In genomic region chrX:24216827-24217226, GRCh38 we compare ENCODE assay signal across 19 cellular contexts.
DNase-seq lines count a peak whose midpoint lies in the region; ATAC-seq, FAIRE-seq and TF ChIP-seq lines count a peak whose summit lies in the region.
"Had no signal": no experiment of that assay in that cellular context is flagged by ENCODE, and none has a peak within 500 bp of the region (broad histone marks: within the 10 kb centered on the region; RNA-seq: fewer than 3 reads in every experiment).

No MANE protein-coding gene starts in this region.

- CTCF ChIA-PET in HepG2 (lab: Yijun Ruan, JAX; ENCODE audit: low intra/inter-chr PET ratio, low total read pairs), result no interaction called here

- FAIRE-seq in GM19239 (lab: Jason Lieb, UNC), result peak; percentile 4
- FAIRE-seq in HepG2 (lab: Jason Lieb, UNC), result peak; percentile 67

- no peak overlapping the region for H3K4me2 ChIP-seq in HepG2 (ENCODE audit: low read depth, low read length)
- H3K4me2 ChIP-seq: KMS-11 had no signal

- H3K4me3 ChIP-seq in HepG2 (replicated peaks in 1 of 3; ENCODE audit: insufficient read depth in 1 of 3, low read depth in 2 of 3, low read length in 3 of 3), result no peak overlapping the region
- H3K4me3 ChIP-seq: GM23248, HAP-1 had no signal

- peaks cover 0 to 9% of the 10 kb centered on the region in 2 donors for H3K4me1 Mint-ChIP-seq in natural killer cell
- peaks cover 3 to 4% of the 10 kb centered on the region in 2 donors for H3K4me1 Mint-ChIP-seq in natural killer cell treated with Interleukin-12 subunit alpha and Interleukin-12 subunit beta and Interleukin-15 and Interleukin-18, amount 100 ng/mL, for 72 hours (ENCODE audit: low read depth in 2 of 2)
- peaks cover 0 to 3% of the 10 kb centered on the region in 2 donors for H3K4me1 Mint-ChIP-seq in stimulated activated naive B cell treated with anti-CD40 and anti-IgM and Interleukin-4, amounts not matched to agents 10 μg/mL and 1 μg/mL and 100 μg/mL, for 72 hours
- no peaks in the 10 kb centered on the region for H3K4me1 Mint-ChIP-seq in T-helper 17 cell

- WGBS in HepG2 (ENCODE audit: low lambda C conversion rate), result 63% methylated on average over 1 of the region's 1 CpG

- peak overlapping the region; percentile 44 to 69 for H3K27ac Mint-ChIP-seq in natural killer cell
- H3K27ac Mint-ChIP-seq in natural killer cell treated with Interleukin-12 subunit alpha and Interleukin-12 subunit beta and Interleukin-15 and Interleukin-18, amount 100 ng/mL, for 72 hours, result no peak overlapping the region
- peak overlapping the region; percentile 5 for H3K27ac Mint-ChIP-seq in stimulated activated naive B cell treated with anti-CD40 and anti-IgM and Interleukin-4, amounts not matched to agents 10 μg/mL and 1 μg/mL and 100 μg/mL, for 72 hours
- no peak overlapping the region for H3K27ac Mint-ChIP-seq in T-helper 17 cell

- no peak for TF ChIP-seq POLR2A in HepG2 (IDR thresholded peaks at IDR 0.05; ENCODE audit: insufficient read depth in 1 of 2, low read depth in 2 of 2, low read length in 2 of 2)

- no peak for TF ChIP-seq RAD21 in HepG2 (CRISPR knock-in tag; IDR thresholded peaks at IDR 0.05)

- H3K36me3 Mint-ChIP-seq in natural killer cell (no peaks in the 10 kb centered on the region), T-helper 17 cell (ENCODE audit: low read depth) (no peaks in the 10 kb centered on the region)
- no peaks in the 10 kb centered on the region for H3K36me3 Mint-ChIP-seq in natural killer cell treated with Interleukin-12 subunit alpha and Interleukin-12 subunit beta and Interleukin-15 and Interleukin-18, amount 100 ng/mL, for 72 hours
- H3K36me3 Mint-ChIP-seq in stimulated activated naive B cell treated with anti-CD40 and anti-IgM and Interleukin-4, amounts not matched to agents 10 μg/mL and 1 μg/mL and 100 μg/mL, for 72 hours, result peaks cover 0 to 21% of the 10 kb centered on the region in 2 donors

- H3K79me2 ChIP-seq in HepG2 (ENCODE audit: insufficient read depth, low read length), result no peaks in the 10 kb centered on the region

- H3K4me3 Mint-ChIP-seq in natural killer cell, result no peak overlapping the region
- no peak overlapping the region for H3K4me3 Mint-ChIP-seq in natural killer cell treated with Interleukin-12 subunit alpha and Interleukin-12 subunit beta and Interleukin-15 and Interleukin-18, amount 100 ng/mL, for 72 hours
- no peak overlapping the region for H3K4me3 Mint-ChIP-seq in stimulated activated naive B cell treated with anti-CD40 and anti-IgM and Interleukin-4, amounts not matched to agents 10 μg/mL and 1 μg/mL and 100 μg/mL, for 72 hours
- H3K4me3 Mint-ChIP-seq in T-helper 17 cell, result no peak overlapping the region

- H3K9me3 ChIP-seq in HepG2 (ENCODE audit: low read length), result no peaks in the 10 kb centered on the region
- no peaks in the 10 kb centered on the region for H3K9me3 ChIP-seq in T-helper 17 cell (ENCODE audit: control insufficient read depth, low read length, poor library complexity, severe bottlenecking)
- H3K9me3 ChIP-seq: HAP-1 had no signal

- no peak overlapping the region for H2AFZ ChIP-seq in HepG2 (ENCODE audit: low read length)
- H2AFZ ChIP-seq: GM23248 had no signal

- TF ChIP-seq CTCF in natural killer cell (IDR thresholded peaks at IDR 0.05) (no peak), HepG2 (CRISPR knock-in tag; IDR thresholded peaks at IDR 0.05) (no peak)

- no peaks in the 10 kb centered on the region for H3K9me3 Mint-ChIP-seq in natural killer cell
- no peaks in the 10 kb centered on the region for H3K9me3 Mint-ChIP-seq in natural killer cell treated with Interleukin-12 subunit alpha and Interleukin-12 subunit beta and Interleukin-15 and Interleukin-18, amount 100 ng/mL, for 72 hours
- no peaks in the 10 kb centered on the region for H3K9me3 Mint-ChIP-seq in stimulated activated naive B cell treated with anti-CD40 and anti-IgM and Interleukin-4, amounts not matched to agents 10 μg/mL and 1 μg/mL and 100 μg/mL, for 72 hours

- H3K27ac ChIP-seq in HepG2 (ENCODE audit: extremely low read length, insufficient read depth, low read length), result no peak overlapping the region
- H3K27ac ChIP-seq: C4-2B, GM23248, KMS-11 had no signal

- in situ Hi-C loops in HepG2 (cut with HindIII; ENCODE audit: extremely low pct_ligation_motif_present, low pct_unique_long_range_greater_than_20kb), result no loop called here

- no peak for ATAC-seq in natural killer cell
- no peak for ATAC-seq in natural killer cell treated with Interleukin-12 subunit alpha and Interleukin-12 subunit beta and Interleukin-15 and Interleukin-18, amount 100 ng/mL, for 72 hours
- peak; percentile 63 for ATAC-seq in HepG2
- no peak for ATAC-seq in stimulated activated naive B cell treated with anti-CD40 and anti-IgM and Interleukin-4, amounts not matched to agents 10 μg/mL and 1 μg/mL and 100 μg/mL, for 72 hours (replicated peaks)
- ATAC-seq in T-helper 17 cell, result no peak
- no peak for ATAC-seq in GM19395 (IDR thresholded peaks at IDR 0.05; ENCODE audit: unreplicated experiment)
- ATAC-seq: SK-N-SH treated with all-trans-retinoic acid at 6 μM for 48 hours had no signal

- DNase-seq in natural killer cell (no peak), GM19239 (ENCODE audit: insufficient read length, low spot score) (no peak), HepG2 (ENCODE audit: low spot score) (peak; percentile 7), T-helper 17 cell (no peak)
- no peak for DNase-seq in natural killer cell treated with Interleukin-12 subunit alpha and Interleukin-12 subunit beta and Interleukin-15 and Interleukin-18, amount 100 ng/mL, for 72 hours (ENCODE audit: low spot score)
- no peak for DNase-seq in stimulated activated naive B cell treated with anti-CD40 and anti-IgM and Interleukin-4, amounts not matched to agents 10 μg/mL and 1 μg/mL and 100 μg/mL, for 72 hours
- DNase-seq: ACHN, COR-L47, GM23248, MV-4-11, NCI-H1694 treated with DMSO at 0.1 percent for 48 hours, NCI-H345, NCI-H524 treated with DMSO at 0.1 percent for 48 hours, SIG-M5 had no signal

- TF ChIP-seq EP300 in HepG2 (IDR thresholded peaks at IDR 0.05; ENCODE audit: low read depth in 2 of 2, low read length in 2 of 2), result no peak
- TF ChIP-seq EP300 in HepG2 (CRISPR knock-in tag; IDR thresholded peaks at IDR 0.05; ENCODE audit: borderline replicate concordance), result no peak

- BruUV-seq in HepG2 (replicated peaks; lab: Mats Ljungman, UMichigan), result no TSS peak

- H3K4me1 ChIP-seq in HepG2 (ENCODE audit: insufficient read depth, low read length), result peaks cover 22% of the 10 kb centered on the region

- H3K27me3 Mint-ChIP-seq in natural killer cell (ENCODE audit: low read depth in 2 of 2) (no peaks in the 10 kb centered on the region), T-helper 17 cell (no peaks in the 10 kb centered on the region)
- H3K27me3 Mint-ChIP-seq in natural killer cell treated with Interleukin-12 subunit alpha and Interleukin-12 subunit beta and Interleukin-15 and Interleukin-18, amount 100 ng/mL, for 72 hours, result no peaks in the 10 kb centered on the region
- H3K27me3 Mint-ChIP-seq in stimulated activated naive B cell treated with anti-CD40 and anti-IgM and Interleukin-4, amounts not matched to agents 10 μg/mL and 1 μg/mL and 100 μg/mL, for 72 hours, result no peaks in the 10 kb centered on the region

- intact Hi-C loops in natural killer cell (cut with micrococcal nuclease), result no loop called here
- intact Hi-C loops in HepG2 (cut with micrococcal nuclease; ENCODE audit: unreplicated experiment), result no loop called here

- no peak overlapping the region for H3K9ac ChIP-seq in HepG2 (ENCODE audit: insufficient read depth, low read depth, low read length)
- H3K9ac ChIP-seq: GM23248, KMS-11 had no signal

- no peaks in the 10 kb centered on the region for H3K27me3 ChIP-seq in HepG2 (ENCODE audit: control insufficient read depth in 1 of 2, insufficient read depth in 2 of 2, low read length in 2 of 2)

- no peaks in the 10 kb centered on the region for H4K20me1 ChIP-seq in HepG2 (ENCODE audit: insufficient read depth, low read length)

- POLR2A ChIA-PET in HepG2 (lab: Yijun Ruan, JAX), result no interaction called here

- H3K36me3 ChIP-seq in HepG2 (replicated peaks in 1 of 2; ENCODE audit: control insufficient read depth in 1 of 2, insufficient read depth in 2 of 2, low read length in 2 of 2), result no peaks in the 10 kb centered on the region

TF ChIP-seq in HepG2, 621 proteins besides CTCF, POLR2A, EP300 and RAD21 (continues in another document):
- TF ChIP-seq ZNF773 (CRISPR knock-in tag; IDR thresholded peaks at IDR 0.05; ENCODE audit: borderline replicate concordance), result no peak
- TF ChIP-seq ZBTB8A (CRISPR knock-in tag; IDR thresholded peaks at IDR 0.05; ENCODE audit: borderline replicate concordance, low read depth), result no peak
- no peak for TF ChIP-seq DRAP1 (CRISPR knock-in tag; IDR thresholded peaks at IDR 0.05)
- no peak for TF ChIP-seq REXO4 (CRISPR knock-in tag; IDR thresholded peaks at IDR 0.05; ENCODE audit: borderline replicate concordance)
- peak in 1 of 2 experiments; percentile 36; a peak in 1 of 4 replicates for TF ChIP-seq ATF4 (CRISPR knock-in tag; IDR thresholded peaks at IDR 0.05)
- no peak for TF ChIP-seq ZNF777 (CRISPR knock-in tag; IDR thresholded peaks at IDR 0.05)
- no peak for TF ChIP-seq POGZ (CRISPR knock-in tag; IDR thresholded peaks at IDR 0.05)
- peak; percentile 14; the same call in 1 of the 2 replicates for TF ChIP-seq GATAD2A (CRISPR knock-in tag; IDR thresholded peaks at IDR 0.05)
- no peak for TF ChIP-seq ZFP90 (CRISPR knock-in tag; IDR thresholded peaks at IDR 0.05; ENCODE audit: borderline replicate concordance)
- no peak for TF ChIP-seq MLX (CRISPR knock-in tag; IDR thresholded peaks at IDR 0.05)

Comparison
In these comparisons a context has a peak if more than half of its experiments do, and no peak if none do; other contexts are left out.
1. H3K27ac Mint-ChIP-seq: peak in natural killer cell (2 of 2) and stimulated activated naive B cell treated with anti-CD40 and anti-IgM and Interleukin-4, amounts not matched to agents 10 μg/mL and 1 μg/mL and 100 μg/mL, for 72 hours (single experiment); none in natural killer cell treated with Interleukin-12 subunit alpha and Interleukin-12 subunit beta and Interleukin-15 and Interleukin-18, amount 100 ng/mL, for 72 hours (0 of 2) and T-helper 17 cell (single experiment).